12 cellular contexts compared by ENCODE assay signal in genomic region chr5:78127875-78128274, GRCh38.
DNase-seq lines count a peak whose midpoint lies in the region; ATAC-seq and TF ChIP-seq lines count a peak whose summit lies in the region.
"Had no signal": no experiment of that assay in that cellular context is flagged by ENCODE, and none has a peak within 500 bp of the region (broad histone marks: within the 10 kb centered on the region; RNA-seq: fewer than 3 reads in every experiment).

No MANE protein-coding gene starts in this region.

- no peaks in the 10 kb centered on the region for H3K27me3 ChIP-seq in smooth muscle cell (ENCODE audit: low read depth)
- H3K27me3 ChIP-seq in right cardiac atrium (ENCODE audit: control insufficient read depth, insufficient read depth), result no peaks in the 10 kb centered on the region
- no peaks in the 10 kb centered on the region for H3K27me3 ChIP-seq in heart left ventricle
- H3K27me3 ChIP-seq: right lobe of liver, tibial nerve had no signal

- no peak overlapping the region for H3K4me3 ChIP-seq in epithelial cell of proximal tubule (ENCODE audit: low read depth, low read length)
- H3K4me3 ChIP-seq in smooth muscle cell, result no peak overlapping the region
- no peak overlapping the region for H3K4me3 ChIP-seq in right cardiac atrium (ENCODE audit: low read length)
- no peak overlapping the region for H3K4me3 ChIP-seq in heart left ventricle
- H3K4me3 ChIP-seq: right lobe of liver, tibial nerve had no signal

- H3K27ac ChIP-seq in smooth muscle cell (ENCODE audit: low read depth) (no peak overlapping the region), right cardiac atrium (ENCODE audit: low read length) (no peak overlapping the region), heart left ventricle (no peak overlapping the region)
- H3K27ac ChIP-seq: right lobe of liver had no signal

- H3K4me2 ChIP-seq in smooth muscle cell, result no peak overlapping the region

- no peaks in the 10 kb centered on the region for H3K79me2 ChIP-seq in smooth muscle cell (ENCODE audit: low read depth)

- no peaks in the 10 kb centered on the region for H3K4me1 ChIP-seq in smooth muscle cell (ENCODE audit: low read depth)
- no peaks in the 10 kb centered on the region for H3K4me1 ChIP-seq in right cardiac atrium (ENCODE audit: control insufficient read depth, insufficient read depth, low read length)
- H3K4me1 ChIP-seq in heart left ventricle, result no peaks in the 10 kb centered on the region
- H3K4me1 ChIP-seq: tibial nerve had no signal

- TF ChIP-seq CTCF in epithelial cell of proximal tubule (conservative IDR thresholded peaks at IDR 0.05; ENCODE audit: low read depth, low read length) (peak; percentile 37), smooth muscle cell (IDR thresholded peaks at IDR 0.05; ENCODE audit: borderline replicate concordance, insufficient read depth, poor library complexity, severe bottlenecking) (peak; percentile 28), heart left ventricle (IDR thresholded peaks at IDR 0.05) (peak in 1 of 12 donors; percentile 21)

- H2AFZ ChIP-seq in smooth muscle cell (ENCODE audit: low read depth), result no peak overlapping the region

- H3K9ac ChIP-seq in smooth muscle cell (ENCODE audit: low read depth), result no peak overlapping the region

- TF ChIP-seq POLR2A in heart left ventricle (IDR thresholded peaks at IDR 0.05), result no peak

- H3K9me3 ChIP-seq in smooth muscle cell (replicated peaks; ENCODE audit: low read depth) (no peaks in the 10 kb centered on the region), right cardiac atrium (ENCODE audit: control insufficient read depth, low read length) (no peaks in the 10 kb centered on the region), heart left ventricle (no peaks in the 10 kb centered on the region)
- H3K9me3 ChIP-seq: right lobe of liver, tibial nerve had no signal

- H3F3A ChIP-seq in smooth muscle cell (ENCODE audit: low read depth), result no peaks in the 10 kb centered on the region

- no peak for ATAC-seq in right cardiac atrium
- ATAC-seq in heart left ventricle, result no peak
- ATAC-seq: right lobe of liver had no signal

- peak; percentile 24 for DNase-seq in DMS53 (lab: John Stamatoyannopoulos, UW)
- DNase-seq in DMS53 treated with DMSO at 0.1 percent for 48 hours (lab: John Stamatoyannopoulos, UW; ENCODE audit: unreplicated experiment), result no peak
- peak; percentile 68 for DNase-seq in NCI-H69 (lab: John Stamatoyannopoulos, UW)
- DNase-seq in epithelial cell of proximal tubule (ENCODE audit: low read depth), result no peak
- no peak for DNase-seq in smooth muscle cell (lab: John Stamatoyannopoulos, UW; ENCODE audit: unreplicated experiment)
- DNase-seq in midbrain (lab: John Stamatoyannopoulos, UW), result no peak
- DNase-seq in right cardiac atrium, result no peak
- no peak for DNase-seq in heart left ventricle
- DNase-seq: ACHN, activated gamma-delta T cell treated with Interleukin-2 at 50 U/mL for 16 hours, right lobe of liver had no signal

- H4K20me1 ChIP-seq in smooth muscle cell (ENCODE audit: low read depth), result no peaks in the 10 kb centered on the region

- H3K36me3 ChIP-seq in smooth muscle cell (ENCODE audit: low read depth) (peaks cover 6% of the 10 kb centered on the region), heart left ventricle (peaks cover 0 to 35% (median 18%) of the 10 kb centered on the region in 9 donors)

- intact Hi-C loops in right cardiac atrium (cut with DNase I) (no loop called here), heart left ventricle (cut with DNase I) (no loop called here)

- WGBS in smooth muscle cell (ENCODE audit: low lambda C conversion rate), result 68% methylated on average over 3 of the region's 3 CpGs
- WGBS in right cardiac atrium, result 87% methylated on average over 3 of the region's 3 CpGs
- WGBS in heart left ventricle, 4 donors, result 88 to 94% (median 92%) methylated on average over 3 of the region's 3 CpGs

Comparison
In these comparisons a context has a peak if more than half of its experiments do, and no peak if none do; other contexts are left out.
1. DNase-seq: peak in DMS53 (single experiment) and NCI-H69 (single experiment); none in DMS53 treated with DMSO at 0.1 percent for 48 hours (single experiment), epithelial cell of proximal tubule (single experiment), smooth muscle cell (single experiment), midbrain (single experiment), right cardiac atrium (0 of 3) and heart left ventricle (0 of 5).